18 cellular contexts compared by ENCODE assay signal in the genomic region with DNA sequence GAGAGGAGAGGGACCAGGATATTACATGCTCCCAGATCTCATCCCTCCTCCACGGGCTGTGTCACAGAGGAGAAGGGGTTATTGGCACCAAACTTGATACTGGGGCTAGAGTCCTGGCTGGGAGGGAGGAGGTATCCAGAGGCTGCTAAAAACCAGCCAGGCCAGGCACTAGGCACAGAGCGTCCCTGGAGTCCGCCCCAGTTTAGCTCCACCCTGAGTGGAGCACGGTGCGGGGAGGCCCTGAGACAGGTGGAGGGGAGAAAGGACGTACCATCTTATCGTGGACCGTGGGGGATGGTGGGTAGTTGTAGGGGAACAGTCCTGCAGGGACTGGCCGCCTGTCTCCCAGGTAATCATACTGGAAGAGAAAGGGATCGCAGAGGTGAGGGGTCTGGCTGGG. TPM values are rescaled to one million over a fixed set of nuclear protein-coding genes. Genes with fewer than 3 reads are reported as not detected.
"Had no signal": no experiment of that assay in that cellular context is flagged by ENCODE, and none has a peak within 500 bp of the region (broad histone marks: within the 10 kb centered on the region; RNA-seq: fewer than 3 reads in every experiment).

No MANE protein-coding gene starts in this region.

- H3K36me3 Mint-ChIP-seq: immature natural killer cell had no signal

- H3K27me3 Mint-ChIP-seq: activated T-helper 17 cell treated with anti-CD3 and anti-CD28 coated beads, Interleukin-2, amount 50 U/mL, for 72 hours had no signal

- H3K9me3 ChIP-seq: body of pancreas, esophagus muscularis mucosa, right atrium auricular region, upper lobe of right lung had no signal

- ATAC-seq: activated T-helper 17 cell treated with anti-CD3 and anti-CD28 coated beads, Interleukin-2, amount 50 U/mL, for 72 hours; body of pancreas; left colon; T-helper 17 cell; upper lobe of right lung had no signal

- H3K27ac ChIP-seq: body of pancreas, esophagus muscularis mucosa, upper lobe of right lung had no signal

- H3K4me3 Mint-ChIP-seq: activated T-helper 17 cell treated with anti-CD3 and anti-CD28 coated beads, Interleukin-2, amount 50 U/mL, for 72 hours; immature natural killer cell; T-helper 17 cell had no signal

- FAIRE-seq: endometrium, TTC549 had no signal

- DNase-seq: activated CD4-positive, alpha-beta T cell treated with anti-CD3 and anti-CD28 coated beads, Interleukin-2, amount 50 U/mL, for 1 hour; activated CD4-positive, CD25-positive, alpha-beta regulatory T cell; activated naive CD4-positive, alpha-beta T cell treated with anti-CD3 and anti-CD28 coated beads, Interleukin-2, amount 50 U/mL, for 16 hours; activated T-cell treated with anti-CD3 and anti-CD28 coated beads for 4 hours; body of pancreas; immature natural killer cell; left colon; stimulated activated naive CD4-positive, alpha-beta T cell; T-helper 17 cell; upper lobe of right lung had no signal

- H3K27ac Mint-ChIP-seq: activated T-helper 17 cell treated with anti-CD3 and anti-CD28 coated beads, Interleukin-2, amount 50 U/mL, for 72 hours; T-helper 17 cell had no signal

- H3K36me3 ChIP-seq: upper lobe of right lung had no signal

- H3K27me3 ChIP-seq: body of pancreas, esophagus muscularis mucosa, right atrium auricular region, upper lobe of right lung had no signal

- H3K9me3 Mint-ChIP-seq: activated T-helper 17 cell treated with anti-CD3 and anti-CD28 coated beads, Interleukin-2, amount 50 U/mL, for 72 hours; immature natural killer cell had no signal

- H3K4me3 ChIP-seq: body of pancreas, esophagus muscularis mucosa, right atrium auricular region, smooth muscle cell, upper lobe of right lung had no signal

- H3K4me1 ChIP-seq: body of pancreas, upper lobe of right lung had no signal

- H3K4me1 Mint-ChIP-seq: activated T-helper 17 cell treated with anti-CD3 and anti-CD28 coated beads, Interleukin-2, amount 50 U/mL, for 72 hours; immature natural killer cell had no signal

RNA-seq across cellular contexts. Expression of a gene that starts 42.7 kb away (rescaled TPM):
- total RNA-seq: activated CD8-positive, alpha-beta memory T cell treated with anti-CD3 and anti-CD28 coated beads for 36 hours; fibroblast of villous mesenchyme; right atrium auricular region had no signal
- polyA plus RNA-seq: immature natural killer cell, smooth muscle cell had no signal
